In the genomic region with DNA sequence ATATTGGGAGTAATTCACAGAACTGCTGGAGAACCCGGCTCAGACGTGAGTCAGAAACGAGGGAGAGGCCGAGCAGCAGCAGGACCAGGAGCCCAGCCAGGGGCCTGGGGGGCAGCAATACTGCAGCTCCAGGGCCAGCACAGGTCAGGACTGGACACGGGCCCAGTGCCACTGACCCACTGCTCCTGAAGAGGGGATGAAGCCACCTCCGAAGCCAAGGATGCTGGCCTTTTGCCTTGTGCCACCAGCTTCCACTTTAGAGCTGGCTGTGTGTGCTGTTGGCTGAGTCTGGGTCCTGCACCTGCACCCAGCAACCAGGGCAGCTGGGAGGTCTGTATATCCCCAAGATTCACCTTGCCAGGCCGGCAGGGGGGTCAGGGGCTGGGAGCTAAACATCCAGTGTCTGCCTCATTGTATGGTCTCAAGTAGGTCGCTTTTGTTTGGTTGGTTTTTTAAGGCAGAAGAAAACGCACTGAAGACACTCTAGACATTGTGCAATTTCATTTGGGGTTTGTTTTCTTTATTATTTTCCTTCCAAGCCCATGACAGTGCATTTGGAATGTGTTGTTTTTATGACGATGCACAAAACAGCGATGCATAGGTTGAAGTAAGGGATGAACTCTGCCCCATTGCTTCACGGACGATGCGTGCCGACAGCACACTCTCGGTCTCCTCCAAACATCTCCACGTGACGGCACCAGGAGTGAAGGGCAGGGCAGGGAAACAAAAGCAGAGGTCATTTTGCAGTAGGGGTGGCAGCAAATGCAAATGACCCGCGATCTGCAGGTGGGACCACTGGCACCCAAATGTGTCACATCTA, we compare ENCODE assay signal across 1 cellular context.
TF ChIP-seq lines count a peak whose summit lies in the region.

No MANE protein-coding gene starts in this region.

TF ChIP-seq in HepG2, 621 proteins besides CTCF, POLR2A, EP300 and RAD21 (continued from another document):
- no peak for TF ChIP-seq HES4 (CRISPR knock-in tag; IDR thresholded peaks at IDR 0.05; ENCODE audit: borderline replicate concordance)
- TF ChIP-seq, protein P1, sequence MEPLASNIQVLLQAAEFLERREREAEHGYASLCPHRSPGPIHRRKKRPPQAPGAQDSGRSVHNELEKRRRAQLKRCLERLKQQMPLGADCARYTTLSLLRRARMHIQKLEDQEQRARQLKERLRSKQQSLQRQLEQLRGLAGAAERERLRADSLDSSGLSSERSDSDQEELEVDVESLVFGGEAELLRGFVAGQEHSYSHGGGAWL (CRISPR knock-in tag; IDR thresholded peaks at IDR 0.05): no peak
- no peak for TF ChIP-seq ZNF10 (CRISPR knock-in tag; IDR thresholded peaks at IDR 0.05; ENCODE audit: borderline replicate concordance, low read depth)
- TF ChIP-seq, protein P2, sequence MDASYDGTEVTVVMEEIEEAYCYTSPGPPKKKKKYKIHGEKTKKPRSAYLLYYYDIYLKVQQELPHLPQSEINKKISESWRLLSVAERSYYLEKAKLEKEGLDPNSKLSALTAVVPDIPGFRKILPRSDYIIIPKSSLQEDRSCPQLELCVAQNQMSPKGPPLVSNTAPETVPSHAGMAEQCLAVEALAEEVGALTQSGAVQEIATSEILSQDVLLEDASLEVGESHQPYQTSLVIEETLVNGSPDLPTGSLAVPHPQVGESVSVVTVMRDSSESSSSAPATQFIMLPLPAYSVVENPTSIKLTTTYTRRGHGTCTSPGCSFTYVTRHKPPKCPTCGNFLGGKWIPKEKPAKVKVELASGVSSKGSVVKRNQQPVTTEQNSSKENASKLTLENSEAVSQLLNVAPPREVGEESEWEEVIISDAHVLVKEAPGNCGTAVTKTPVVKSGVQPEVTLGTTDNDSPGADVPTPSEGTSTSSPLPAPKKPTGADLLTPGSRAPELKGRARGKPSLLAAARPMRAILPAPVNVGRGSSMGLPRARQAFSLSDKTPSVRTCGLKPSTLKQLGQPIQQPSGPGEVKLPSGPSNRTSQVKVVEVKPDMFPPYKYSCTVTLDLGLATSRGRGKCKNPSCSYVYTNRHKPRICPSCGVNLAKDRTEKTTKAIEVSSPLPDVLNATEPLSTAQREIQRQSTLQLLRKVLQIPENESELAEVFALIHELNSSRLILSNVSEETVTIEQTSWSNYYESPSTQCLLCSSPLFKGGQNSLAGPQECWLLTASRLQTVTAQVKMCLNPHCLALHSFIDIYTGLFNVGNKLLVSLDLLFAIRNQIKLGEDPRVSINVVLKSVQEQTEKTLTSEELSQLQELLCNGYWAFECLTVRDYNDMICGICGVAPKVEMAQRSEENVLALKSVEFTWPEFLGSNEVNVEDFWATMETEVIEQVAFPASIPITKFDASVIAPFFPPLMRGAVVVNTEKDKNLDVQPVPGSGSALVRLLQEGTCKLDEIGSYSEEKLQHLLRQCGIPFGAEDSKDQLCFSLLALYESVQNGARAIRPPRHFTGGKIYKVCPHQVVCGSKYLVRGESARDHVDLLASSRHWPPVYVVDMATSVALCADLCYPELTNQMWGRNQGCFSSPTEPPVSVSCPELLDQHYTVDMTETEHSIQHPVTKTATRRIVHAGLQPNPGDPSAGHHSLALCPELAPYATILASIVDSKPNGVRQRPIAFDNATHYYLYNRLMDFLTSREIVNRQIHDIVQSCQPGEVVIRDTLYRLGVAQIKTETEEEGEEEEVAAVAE (CRISPR knock-in tag; IDR thresholded peaks at IDR 0.05; ENCODE audit: borderline replicate concordance): no peak
- TF ChIP-seq, protein P3, sequence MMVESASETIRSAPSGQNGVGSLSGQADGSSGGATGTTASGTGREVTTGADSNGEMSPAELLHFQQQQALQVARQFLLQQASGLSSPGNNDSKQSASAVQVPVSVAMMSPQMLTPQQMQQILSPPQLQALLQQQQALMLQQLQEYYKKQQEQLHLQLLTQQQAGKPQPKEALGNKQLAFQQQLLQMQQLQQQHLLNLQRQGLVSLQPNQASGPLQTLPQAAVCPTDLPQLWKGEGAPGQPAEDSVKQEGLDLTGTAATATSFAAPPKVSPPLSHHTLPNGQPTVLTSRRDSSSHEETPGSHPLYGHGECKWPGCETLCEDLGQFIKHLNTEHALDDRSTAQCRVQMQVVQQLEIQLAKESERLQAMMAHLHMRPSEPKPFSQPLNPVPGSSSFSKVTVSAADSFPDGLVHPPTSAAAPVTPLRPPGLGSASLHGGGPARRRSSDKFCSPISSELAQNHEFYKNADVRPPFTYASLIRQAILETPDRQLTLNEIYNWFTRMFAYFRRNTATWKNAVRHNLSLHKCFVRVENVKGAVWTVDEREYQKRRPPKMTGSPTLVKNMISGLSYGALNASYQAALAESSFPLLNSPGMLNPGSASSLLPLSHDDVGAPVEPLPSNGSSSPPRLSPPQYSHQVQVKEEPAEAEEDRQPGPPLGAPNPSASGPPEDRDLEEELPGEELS (CRISPR knock-in tag; IDR thresholded peaks at IDR 0.05): no peak
- TF ChIP-seq HNF4A (CRISPR knock-in tag; IDR thresholded peaks at IDR 0.05): peak; percentile 51
- TF ChIP-seq FOXP1 (IDR thresholded peaks at IDR 0.05): no peak
- peak; percentile 20; the same call in 1 of the 2 replicates for TF ChIP-seq FOXP1 (CRISPR knock-in tag; IDR thresholded peaks at IDR 0.05)
- TF ChIP-seq CEBPG (CRISPR knock-in tag; IDR thresholded peaks at IDR 0.05): peak; percentile 19; the same call in 1 of the 2 replicates
- TF ChIP-seq, protein P4, sequence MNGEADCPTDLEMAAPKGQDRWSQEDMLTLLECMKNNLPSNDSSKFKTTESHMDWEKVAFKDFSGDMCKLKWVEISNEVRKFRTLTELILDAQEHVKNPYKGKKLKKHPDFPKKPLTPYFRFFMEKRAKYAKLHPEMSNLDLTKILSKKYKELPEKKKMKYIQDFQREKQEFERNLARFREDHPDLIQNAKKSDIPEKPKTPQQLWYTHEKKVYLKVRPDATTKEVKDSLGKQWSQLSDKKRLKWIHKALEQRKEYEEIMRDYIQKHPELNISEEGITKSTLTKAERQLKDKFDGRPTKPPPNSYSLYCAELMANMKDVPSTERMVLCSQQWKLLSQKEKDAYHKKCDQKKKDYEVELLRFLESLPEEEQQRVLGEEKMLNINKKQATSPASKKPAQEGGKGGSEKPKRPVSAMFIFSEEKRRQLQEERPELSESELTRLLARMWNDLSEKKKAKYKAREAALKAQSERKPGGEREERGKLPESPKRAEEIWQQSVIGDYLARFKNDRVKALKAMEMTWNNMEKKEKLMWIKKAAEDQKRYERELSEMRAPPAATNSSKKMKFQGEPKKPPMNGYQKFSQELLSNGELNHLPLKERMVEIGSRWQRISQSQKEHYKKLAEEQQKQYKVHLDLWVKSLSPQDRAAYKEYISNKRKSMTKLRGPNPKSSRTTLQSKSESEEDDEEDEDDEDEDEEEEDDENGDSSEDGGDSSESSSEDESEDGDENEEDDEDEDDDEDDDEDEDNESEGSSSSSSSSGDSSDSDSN (CRISPR knock-in tag; IDR thresholded peaks at IDR 0.05): no peak
- no peak for TF ChIP-seq ZBTB38 (CRISPR knock-in tag; IDR thresholded peaks at IDR 0.05)
- no peak for TF ChIP-seq GLI4 (CRISPR knock-in tag; IDR thresholded peaks at IDR 0.05; ENCODE audit: borderline replicate concordance)
- TF ChIP-seq ZNF292 (CRISPR knock-in tag; IDR thresholded peaks at IDR 0.05; ENCODE audit: borderline replicate concordance, low read depth): no peak
- no peak for TF ChIP-seq ARID2 (CRISPR knock-in tag; IDR thresholded peaks at IDR 0.05; ENCODE audit: borderline replicate concordance)
- peak; percentile 67 for TF ChIP-seq CEBPB (IDR thresholded peaks at IDR 0.05; ENCODE audit: borderline replicate concordance, low read depth, low read length)
- TF ChIP-seq, protein P5, sequence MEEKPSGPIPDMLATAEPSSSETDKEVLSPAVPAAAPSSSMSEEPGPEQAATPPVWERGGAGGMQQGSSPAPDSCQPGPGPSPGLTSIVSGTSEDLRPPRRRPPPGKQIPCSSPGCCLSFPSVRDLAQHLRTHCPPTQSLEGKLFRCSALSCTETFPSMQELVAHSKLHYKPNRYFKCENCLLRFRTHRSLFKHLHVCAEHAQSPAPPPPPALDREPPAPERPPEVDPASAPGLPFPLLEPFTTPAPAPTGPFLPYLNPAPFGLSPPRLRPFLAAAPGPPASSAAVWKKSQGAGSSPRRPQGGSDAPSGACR (CRISPR knock-in tag; IDR thresholded peaks at IDR 0.05): no peak
- TF ChIP-seq ARHGAP35 (CRISPR knock-in tag; IDR thresholded peaks at IDR 0.05; ENCODE audit: borderline replicate concordance): no peak
- TF ChIP-seq MAFK (conservative IDR thresholded peaks at IDR 0.05 in 1 of 2, IDR thresholded peaks at IDR 0.05 in 1 of 2; ENCODE audit: low read length in 2 of 2): peak; percentile 20 to 56; a peak in 3 of 4 replicates
- TF ChIP-seq HOXA5 (CRISPR knock-in tag; IDR thresholded peaks at IDR 0.05): no peak
- TF ChIP-seq, protein P6, sequence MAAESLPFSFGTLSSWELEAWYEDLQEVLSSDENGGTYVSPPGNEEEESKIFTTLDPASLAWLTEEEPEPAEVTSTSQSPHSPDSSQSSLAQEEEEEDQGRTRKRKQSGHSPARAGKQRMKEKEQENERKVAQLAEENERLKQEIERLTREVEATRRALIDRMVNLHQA (CRISPR knock-in tag; IDR thresholded peaks at IDR 0.05): no peak
- no peak for TF ChIP-seq MYC (CRISPR knock-in tag; IDR thresholded peaks at IDR 0.05; ENCODE audit: borderline replicate concordance)
- TF ChIP-seq, protein P7, sequence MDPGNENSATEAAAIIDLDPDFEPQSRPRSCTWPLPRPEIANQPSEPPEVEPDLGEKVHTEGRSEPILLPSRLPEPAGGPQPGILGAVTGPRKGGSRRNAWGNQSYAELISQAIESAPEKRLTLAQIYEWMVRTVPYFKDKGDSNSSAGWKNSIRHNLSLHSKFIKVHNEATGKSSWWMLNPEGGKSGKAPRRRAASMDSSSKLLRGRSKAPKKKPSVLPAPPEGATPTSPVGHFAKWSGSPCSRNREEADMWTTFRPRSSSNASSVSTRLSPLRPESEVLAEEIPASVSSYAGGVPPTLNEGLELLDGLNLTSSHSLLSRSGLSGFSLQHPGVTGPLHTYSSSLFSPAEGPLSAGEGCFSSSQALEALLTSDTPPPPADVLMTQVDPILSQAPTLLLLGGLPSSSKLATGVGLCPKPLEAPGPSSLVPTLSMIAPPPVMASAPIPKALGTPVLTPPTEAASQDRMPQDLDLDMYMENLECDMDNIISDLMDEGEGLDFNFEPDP (CRISPR knock-in tag; conservative IDR thresholded peaks at IDR 0.05): no peak
- TF ChIP-seq ZNF615 (CRISPR knock-in tag; IDR thresholded peaks at IDR 0.05; ENCODE audit: borderline replicate concordance): no peak
- TF ChIP-seq DR1 (CRISPR knock-in tag; IDR thresholded peaks at IDR 0.05): no peak
- TF ChIP-seq ARNT (IDR thresholded peaks at IDR 0.05): no peak
- no peak for TF ChIP-seq ZKSCAN8 (CRISPR knock-in tag; IDR thresholded peaks at IDR 0.05; ENCODE audit: borderline replicate concordance)
- TF ChIP-seq ELF4 (CRISPR knock-in tag; IDR thresholded peaks at IDR 0.05; ENCODE audit: borderline replicate concordance): no peak
- TF ChIP-seq ZMYM2 (CRISPR knock-in tag; IDR thresholded peaks at IDR 0.05): no peak
